ENCODE assay signal across 34 cellular contexts in the genomic region with DNA sequence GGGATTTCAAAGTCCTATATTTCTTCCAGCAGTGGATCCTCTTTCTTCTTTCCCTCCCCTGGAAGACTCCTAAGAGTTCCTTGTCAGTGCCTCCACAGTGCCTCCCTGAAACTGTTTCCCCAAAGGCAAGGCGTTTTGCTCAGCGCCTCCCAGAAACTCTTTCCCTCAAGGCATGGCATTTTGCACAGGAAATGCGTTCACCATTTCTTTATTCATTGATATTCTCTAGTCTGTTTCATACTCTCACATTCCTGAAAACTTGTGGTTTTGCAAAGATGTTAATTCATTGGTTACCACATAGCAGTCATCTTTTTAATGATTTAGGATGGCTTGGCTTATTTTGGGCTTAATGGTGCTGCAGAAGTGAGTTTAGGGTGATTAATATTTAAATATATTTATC.
"Had no signal": no experiment of that assay in that cellular context is flagged by ENCODE, and none has a peak within 500 bp of the region (broad histone marks: within the 10 kb centered on the region; RNA-seq: fewer than 3 reads in every experiment).

No MANE protein-coding gene starts in this region.

- H3K36me3 Mint-ChIP-seq: activated CD4-positive, alpha-beta memory T cell treated with anti-CD3 and anti-CD28 coated beads for 36 hours; activated naive CD4-positive, alpha-beta T cell treated with anti-CD3 and anti-CD28 coated beads, Interleukin-2, amount 10 ng/mL, durations not matched to agents 7 days and 5 days; activated naive CD4-positive, alpha-beta T cell treated with anti-CD3 and anti-CD28 coated beads, Interleukin-2, amount 50 U/mL, for 24 hours; activated naive CD8-positive, alpha-beta T cell; activated naive CD8-positive, alpha-beta T cell treated with anti-CD3 and anti-CD28 coated beads, Interleukin-2, amount 10 ng/mL, durations not matched to agents 7 days and 5 days; brain had no signal

- H3K9me3 ChIP-seq: ascending aorta had no signal

- FAIRE-seq: bronchial epithelial cell, TTC549 had no signal

- H3K4me3 ChIP-seq: ascending aorta, cardiac muscle cell had no signal

- H3K4me3 Mint-ChIP-seq: activated B cell treated with CpG ODN at 0.5 μM for 24 hours; activated CD4-positive, alpha-beta memory T cell treated with anti-CD3 and anti-CD28 coated beads for 36 hours; activated CD4-positive, alpha-beta T cell treated with anti-CD3 and anti-CD28 coated beads, Interleukin-2, amount 10 ng/mL, durations not matched to agents 24 days and 14 days; activated CD8-positive, alpha-beta T cell treated with anti-CD3 and anti-CD28 coated beads for 36 hours; activated naive CD4-positive, alpha-beta T cell treated with anti-CD3 and anti-CD28 coated beads, Interleukin-2, amount 10 ng/mL, durations not matched to agents 7 days and 5 days; activated naive CD4-positive, alpha-beta T cell treated with anti-CD3 and anti-CD28 coated beads, Interleukin-2, amount 50 U/mL, for 24 hours; activated naive CD8-positive, alpha-beta T cell; activated naive CD8-positive, alpha-beta T cell treated with anti-CD3 and anti-CD28 coated beads, Interleukin-2, amount 10 ng/mL, durations not matched to agents 7 days and 5 days; activated naive CD8-positive, alpha-beta T cell treated with anti-CD3 and anti-CD28 coated beads, Interleukin-2, amount 50 U/mL, for 24 hours; activated T-cell treated with anti-CD3 and anti-CD28 coated beads, Interleukin-2, amount 50 U/mL, for 24 hours; brain; T-helper 1 cell treated with Interleukin-12 subunit alpha and Interleukin-12 subunit beta and Interleukin-4 antibody, amounts not matched to agents 30 μg/mL and 1 μg/mL, for 36 hours; T-helper 2 cell treated with Interferon-gamma antibody and Interleukin-4, amounts not matched to agents 5 μg/mL and 100 μg/mL, for 36 hours had no signal

- H3K9me3 Mint-ChIP-seq: activated B cell treated with CpG ODN at 0.5 μM for 24 hours; activated CD4-positive, alpha-beta T cell treated with anti-CD3 and anti-CD28 coated beads, Interleukin-2, amount 10 ng/mL, durations not matched to agents 24 days and 14 days; activated naive CD4-positive, alpha-beta T cell treated with anti-CD3 and anti-CD28 coated beads, Interleukin-2, amount 50 U/mL, for 24 hours; activated T-helper 2 cell treated with anti-CD3 and anti-CD28 coated beads, Interferon-gamma antibody, Interleukin-2, Interleukin-4, amounts not matched to agents 10 μg/mL and 5 μg/mL and 100 μg/mL, durations not matched to agents 14 hours and 24 hours and 36 hours had no signal

- H3K36me3 ChIP-seq: ascending aorta, cardiac muscle cell had no signal

- H3K4me1 Mint-ChIP-seq: activated B cell treated with CpG ODN at 0.5 μM for 24 hours; activated CD4-positive, alpha-beta T cell treated with anti-CD3 and anti-CD28 coated beads, Interleukin-2, amount 10 ng/mL, durations not matched to agents 24 days and 14 days; activated naive CD4-positive, alpha-beta T cell treated with anti-CD3 and anti-CD28 coated beads, Interleukin-2, amount 10 ng/mL, durations not matched to agents 7 days and 5 days; activated naive CD4-positive, alpha-beta T cell treated with anti-CD3 and anti-CD28 coated beads, Interleukin-2, amount 50 U/mL, for 24 hours; activated naive CD8-positive, alpha-beta T cell treated with anti-CD3 and anti-CD28 coated beads, Interleukin-2, amount 10 ng/mL, durations not matched to agents 7 days and 5 days; activated naive CD8-positive, alpha-beta T cell treated with anti-CD3 and anti-CD28 coated beads, Interleukin-2, amount 50 U/mL, for 24 hours; brain had no signal

- ATAC-seq: activated CD8-positive, alpha-beta T cell treated with anti-CD3 and anti-CD28 coated beads for 36 hours; activated naive CD8-positive, alpha-beta T cell treated with anti-CD3 and anti-CD28 coated beads, Interleukin-2, amount 50 U/mL, for 24 hours had no signal

- H3K27me3 Mint-ChIP-seq: activated B cell treated with CpG ODN at 0.5 μM for 24 hours; activated CD4-positive, alpha-beta memory T cell treated with anti-CD3 and anti-CD28 coated beads for 36 hours; activated CD4-positive, alpha-beta T cell treated with anti-CD3 and anti-CD28 coated beads, Interleukin-2, amount 10 ng/mL, durations not matched to agents 24 days and 14 days; activated CD8-positive, alpha-beta T cell treated with anti-CD3 and anti-CD28 coated beads for 36 hours; activated naive CD4-positive, alpha-beta T cell treated with anti-CD3 and anti-CD28 coated beads, Interleukin-2, amount 10 ng/mL, durations not matched to agents 7 days and 5 days; activated naive CD4-positive, alpha-beta T cell treated with anti-CD3 and anti-CD28 coated beads, Interleukin-2, amount 50 U/mL, for 24 hours; activated naive CD8-positive, alpha-beta T cell treated with anti-CD3 and anti-CD28 coated beads, Interleukin-2, amount 10 ng/mL, durations not matched to agents 7 days and 5 days; activated naive CD8-positive, alpha-beta T cell treated with anti-CD3 and anti-CD28 coated beads, Interleukin-2, amount 50 U/mL, for 24 hours; activated T-cell treated with anti-CD3 and anti-CD28 coated beads, Interleukin-2, amount 50 U/mL, for 24 hours; brain had no signal

- DNase-seq: activated B cell treated with CpG ODN at 0.5 μM for 24 hours; activated CD4-positive, alpha-beta memory T cell treated with anti-CD3 and anti-CD28 coated beads for 36 hours; activated CD4-positive, alpha-beta T cell treated with anti-CD3 and anti-CD28 coated beads for 4 hours; activated CD4-positive, alpha-beta T cell treated with anti-CD3 and anti-CD28 coated beads, Interleukin-2, amount 10 ng/mL, durations not matched to agents 24 days and 14 days; activated CD4-positive, alpha-beta T cell treated with anti-CD3 and anti-CD28 coated beads, Interleukin-2, amount 50 U/mL, for 1 hour; activated CD4-positive, alpha-beta T cell treated with anti-CD3 and anti-CD28 coated beads, Interleukin-2, amount 50 U/mL, for 4 hours; activated CD4-positive, CD25-positive, alpha-beta regulatory T cell treated with anti-CD3 and anti-CD28 coated beads, Interleukin-2, amount 50 U/mL, for 72 hours; activated CD8-positive, alpha-beta memory T cell treated with anti-CD3 and anti-CD28 coated beads, Interleukin-2, amount 50 U/mL, for 4 hours; activated CD8-positive, alpha-beta T cell treated with anti-CD3 and anti-CD28 coated beads for 36 hours; activated effector memory CD4-positive, alpha-beta T cell treated with Interleukin-2 at 50 U/mL for 16 hours; activated gamma-delta T cell; activated naive CD4-positive, alpha-beta T cell treated with anti-CD3 and anti-CD28 coated beads, Interleukin-2, amount 10 ng/mL, durations not matched to agents 7 days and 5 days; activated naive CD4-positive, alpha-beta T cell treated with Interleukin-2 at 50 U/mL for 16 hours; activated naive CD8-positive, alpha-beta T cell treated with anti-CD3 and anti-CD28 coated beads, Interleukin-2, amount 10 ng/mL, durations not matched to agents 7 days and 5 days; activated naive CD8-positive, alpha-beta T cell treated with anti-CD3 and anti-CD28 coated beads, Interleukin-2, amount 50 U/mL, for 24 hours; activated T-cell treated with anti-CD3 and anti-CD28 coated beads, Interleukin-2, amount 50 U/mL, for 24 hours; activated T-cell treated with anti-CD3 and anti-CD28 coated beads, Interleukin-2, amount 50 U/mL, for 48 hours; amygdala; anterior cingulate cortex; caudate nucleus; T-helper 1 cell; T-helper 2 cell; T-helper 9 cell had no signal

- H3K4me1 ChIP-seq: ascending aorta had no signal

- H3K27me3 ChIP-seq: ascending aorta, cardiac muscle cell had no signal

- H3K27ac Mint-ChIP-seq: activated B cell treated with CpG ODN at 0.5 μM for 24 hours; activated CD4-positive, alpha-beta memory T cell treated with anti-CD3 and anti-CD28 coated beads for 36 hours; activated CD4-positive, alpha-beta T cell treated with anti-CD3 and anti-CD28 coated beads, Interleukin-2, amount 10 ng/mL, durations not matched to agents 24 days and 14 days; activated CD8-positive, alpha-beta T cell treated with anti-CD3 and anti-CD28 coated beads for 36 hours; activated naive CD4-positive, alpha-beta T cell treated with anti-CD3 and anti-CD28 coated beads, Interleukin-2, amount 10 ng/mL, durations not matched to agents 7 days and 5 days; activated naive CD4-positive, alpha-beta T cell treated with anti-CD3 and anti-CD28 coated beads, Interleukin-2, amount 50 U/mL, for 24 hours; activated naive CD8-positive, alpha-beta T cell; activated naive CD8-positive, alpha-beta T cell treated with anti-CD3 and anti-CD28 coated beads, Interleukin-2, amount 10 ng/mL, durations not matched to agents 7 days and 5 days; activated naive CD8-positive, alpha-beta T cell treated with anti-CD3 and anti-CD28 coated beads, Interleukin-2, amount 50 U/mL, for 24 hours; activated T-cell treated with anti-CD3 and anti-CD28 coated beads, Interleukin-2, amount 50 U/mL, for 24 hours; activated T-helper 2 cell treated with anti-CD3 and anti-CD28 coated beads, Interferon-gamma antibody, Interleukin-2, Interleukin-4, amounts not matched to agents 10 μg/mL and 5 μg/mL and 100 μg/mL, durations not matched to agents 14 hours and 24 hours and 36 hours; brain; T-helper 1 cell treated with Interleukin-12 subunit alpha and Interleukin-12 subunit beta and Interleukin-4 antibody, amounts not matched to agents 30 μg/mL and 1 μg/mL, for 36 hours; T-helper 2 cell treated with Interferon-gamma antibody and Interleukin-4, amounts not matched to agents 5 μg/mL and 100 μg/mL, for 36 hours had no signal

- H3K27ac ChIP-seq: ascending aorta, cardiac muscle cell, VCaP had no signal
